In genomic region chr2:46814562-46814961, GRCh38 we compare ENCODE assay signal across 13 cellular contexts.
A peak's percentile ranks its signal among the peaks of the same experiment; 100 is the strongest.
DNase-seq lines count a peak whose midpoint lies in the region; ATAC-seq and TF ChIP-seq lines count a peak whose summit lies in the region.
"Had no signal": no experiment of that assay in that cellular context is flagged by ENCODE, and none has a peak within 500 bp of the region (broad histone marks: within the 10 kb centered on the region; RNA-seq: fewer than 3 reads in every experiment).

No MANE protein-coding gene starts in this region.

- H3K9ac ChIP-seq in SK-N-SH = peak overlapping the region; percentile 9; the same call in 1 of the 2 replicates

- H3K9me2 ChIP-seq in SK-N-SH = no peaks in the 10 kb centered on the region

- H3K4me3 ChIP-seq in SK-N-SH (ENCODE audit: low read depth in 2 of 2, low read length in 1 of 2) (no peak overlapping the region), esophagus (ENCODE audit: low read depth in 1 of 2, low read length in 2 of 2) (no peak overlapping the region), thyroid gland (replicated peaks in 1 of 3) (no peak overlapping the region)
- H3K4me3 ChIP-seq: SJSA1 had no signal

- H3K27me3 Mint-ChIP-seq in nephron (ENCODE audit: low read depth) = peaks cover 3% of the 10 kb centered on the region

- POLR2A ChIA-PET in SK-N-SH (lab: Yijun Ruan, JAX) = no interaction called here

- H3K36me3 Mint-ChIP-seq in nephron (ENCODE audit: low read depth) = no peaks in the 10 kb centered on the region

- no peak for TF ChIP-seq POLR2A in thyroid gland (IDR thresholded peaks at IDR 0.05)

- H3K79me2 ChIP-seq in SK-N-SH (ENCODE audit: insufficient read depth) = no peaks in the 10 kb centered on the region

- TF ChIP-seq CTCF in SK-N-SH (IDR thresholded peaks at IDR 0.05) (no peak), nephron (IDR thresholded peaks at IDR 0.05; ENCODE audit: unreplicated experiment in 3 of 3) (no peak), thyroid gland (IDR thresholded peaks at IDR 0.05) (no peak)

- TF ChIP-seq RAD21 in SK-N-SH (IDR thresholded peaks at IDR 0.05; ENCODE audit: low read length) = no peak

- H2AFZ ChIP-seq in SK-N-SH (ENCODE audit: low read depth) = no peak overlapping the region

- no peaks in the 10 kb centered on the region for H3K9me3 Mint-ChIP-seq in nephron

- 100% methylated on average over 4 of the region's 4 CpGs for WGBS in SK-N-SH (ENCODE audit: low lambda C conversion rate)
- 71 to 75% methylated on average over 4 of the region's 4 CpGs for WGBS in esophagus, 2 donors
- WGBS in thyroid gland, 2 donors = 82 to 84% methylated on average over 4 of the region's 4 CpGs

- CTCF ChIA-PET in SK-N-SH (lab: Yijun Ruan, JAX) = interaction anchor here (0.8 to 3.3 kb wide), 5 partner anchors 11 to 164 kb away, joined by 3 to 23 read pairs (median 4); no protein-coding TSS in a partner anchor

- H3K36me3 ChIP-seq in SK-N-SH (replicated peaks in 1 of 2; ENCODE audit: control insufficient read depth in 1 of 2, insufficient read depth in 2 of 2, low read length in 1 of 2) (no peaks in the 10 kb centered on the region), esophagus (ENCODE audit: control insufficient read depth in 2 of 2, insufficient read depth in 2 of 2, low read length in 1 of 2) (no peaks in the 10 kb centered on the region), thyroid gland (no peaks in the 10 kb centered on the region)
- H3K36me3 ChIP-seq: SJSA1 had no signal

- H3K9me3 ChIP-seq in SK-N-SH (no peaks in the 10 kb centered on the region), esophagus (ENCODE audit: control insufficient read depth in 2 of 2, insufficient read depth in 1 of 2, low read depth in 1 of 2, low read length in 1 of 2) (no peaks in the 10 kb centered on the region), thyroid gland (no peaks in the 10 kb centered on the region)

- no peak for ATAC-seq in SK-N-SH treated with all-trans-retinoic acid at 6 μM for 48 hours

- intact Hi-C loops in thyroid gland (cut with DNase I) = no loop called here

- H3K4me1 ChIP-seq in SK-N-SH (ENCODE audit: control insufficient read depth in 1 of 2, insufficient read depth in 2 of 2, low read depth in 1 of 2, low read length in 1 of 2) (peaks cover 34 to 42% of the 10 kb centered on the region in 2 experiments), esophagus (ENCODE audit: control insufficient read depth in 2 of 2, insufficient read depth in 2 of 2, low read length in 1 of 2) (peaks cover 6 to 10% of the 10 kb centered on the region in 2 donors), thyroid gland (peaks cover 12 to 47% of the 10 kb centered on the region in 2 donors)

- H3K27ac ChIP-seq in SK-N-SH (ENCODE audit: low read depth in 2 of 2, low read length in 1 of 2) = peak overlapping the region; percentile 94 to 97; a peak in 3 of 4 replicates
- peak overlapping the region; percentile 20 to 77 for H3K27ac ChIP-seq in esophagus (ENCODE audit: low read depth in 2 of 2, low read length in 1 of 2)
- H3K27ac ChIP-seq in thyroid gland = peak overlapping the region; percentile 74 to 78 (median 76)
- H3K27ac ChIP-seq: 22Rv1, SJSA1 had no signal

- H4K20me1 ChIP-seq in SK-N-SH (ENCODE audit: insufficient read depth) = no peaks in the 10 kb centered on the region

- H3K27ac Mint-ChIP-seq in nephron = peak overlapping the region; percentile 92 to 95 (median 95)
- H3K27ac Mint-ChIP-seq: memory B cell had no signal

- H3F3A ChIP-seq in SK-N-SH (replicated peaks; ENCODE audit: insufficient read depth) = peaks cover 30% of the 10 kb centered on the region

- no peak for TF ChIP-seq EP300 in SK-N-SH (IDR thresholded peaks at IDR 0.05; ENCODE audit: borderline replicate concordance in 1 of 2, low read depth in 1 of 2, low read length in 1 of 2)

- no peaks in the 10 kb centered on the region for H3K27me3 ChIP-seq in SK-N-SH (ENCODE audit: insufficient read depth)
- no peaks in the 10 kb centered on the region for H3K27me3 ChIP-seq in esophagus (ENCODE audit: control insufficient read depth in 1 of 2, insufficient read depth in 2 of 2, low read length in 2 of 2)
- H3K27me3 ChIP-seq in thyroid gland = no peaks in the 10 kb centered on the region
- H3K27me3 ChIP-seq: SJSA1 had no signal

- no peak overlapping the region for H3K4me2 ChIP-seq in SK-N-SH

- peak overlapping the region in 1 of 3 experiments; percentile 5 for H3K4me3 Mint-ChIP-seq in nephron
- H3K4me3 Mint-ChIP-seq: memory B cell had no signal

- H3K4me1 Mint-ChIP-seq in nephron = peaks cover 59% of the 10 kb centered on the region

- DNase-seq in SK-N-SH = no peak
- DNase-seq in thyroid gland = no peak
- DNase-seq in NCI-H1930 (lab: John Stamatoyannopoulos, UW) = no peak
- no peak for DNase-seq in T-helper 2 cell
- DNase-seq in AG08396 (ENCODE audit: low spot score) = no peak
- DNase-seq: central memory CD4-positive, alpha-beta T cell; NCI-H2171 treated with DMSO at 0.1 percent for 48 hours had no signal

TF ChIP-seq in SK-N-SH, 30 proteins besides CTCF, POLR2A, EP300 and RAD21:
- TF ChIP-seq FOXM1 (IDR thresholded peaks at IDR 0.05; ENCODE audit: low read depth) (no peak), SMC3 (IDR thresholded peaks at IDR 0.05; ENCODE audit: low read depth, low read length) (no peak), GABPA (IDR thresholded peaks at IDR 0.05; ENCODE audit: low read depth) (no peak), ZBTB33 (IDR thresholded peaks at IDR 0.05; ENCODE audit: borderline replicate concordance, low read depth) (no peak), RCOR1 (IDR thresholded peaks at IDR 0.05; ENCODE audit: low read length) (no peak), ELF1 (IDR thresholded peaks at IDR 0.05) (no peak)

TF ChIP-seq in SK-N-SH treated with all-trans-retinoic acid at 6 μM for 48 hours, 23 proteins besides CTCF, POLR2A, EP300 and RAD21:
- TF ChIP-seq CREB5 (CRISPR knock-in tag; IDR thresholded peaks at IDR 0.05; ENCODE audit: low read depth) (no peak), SNAI2 (CRISPR knock-in tag; IDR thresholded peaks at IDR 0.05) (no peak), ESRRG (CRISPR knock-in tag; IDR thresholded peaks at IDR 0.05) (no peak), POU6F1 (CRISPR knock-in tag; IDR thresholded peaks at IDR 0.05; ENCODE audit: borderline replicate concordance, low read depth) (no peak)
